Comparison of ENCODE assay signal across 14 cellular contexts in the genomic region with DNA sequence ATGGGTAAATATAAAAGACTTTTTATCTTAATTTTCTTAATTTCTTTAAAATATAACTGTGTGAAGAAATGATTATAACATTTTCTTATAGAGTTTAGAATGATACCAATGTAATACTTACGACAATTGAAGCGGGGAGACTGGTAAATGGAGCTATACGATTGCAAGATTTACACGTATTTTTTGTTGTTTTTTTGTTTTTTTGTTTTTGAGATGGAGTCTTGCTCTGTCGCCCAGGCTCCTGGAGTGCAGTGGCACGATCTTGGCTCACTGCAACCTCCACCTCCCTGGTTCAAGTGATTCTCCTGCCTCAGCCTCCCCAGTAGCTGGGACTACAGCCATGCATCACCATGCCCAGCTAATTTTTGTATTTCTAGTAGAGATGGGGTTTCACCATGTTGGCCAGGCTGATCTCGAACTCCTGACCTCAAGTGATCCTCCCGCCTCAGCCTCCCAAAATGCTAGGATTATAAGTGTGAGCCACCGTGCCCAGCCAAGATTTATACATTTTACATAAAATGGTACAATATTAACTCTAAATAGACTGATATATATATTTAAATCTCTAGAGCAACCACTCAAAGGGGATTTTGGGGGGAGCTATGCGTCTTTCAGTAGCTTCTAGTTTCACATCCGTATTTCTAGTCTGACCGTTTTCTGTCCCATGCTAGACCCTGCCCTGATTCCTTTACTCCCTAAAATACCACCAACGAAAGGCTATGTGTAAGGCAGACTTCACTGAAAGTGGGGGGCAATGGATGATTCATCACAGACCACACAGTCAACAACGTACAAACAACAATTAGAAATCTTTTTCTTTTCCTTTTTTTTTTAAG. TPM values are rescaled to one million over a fixed set of nuclear protein-coding genes. Genes with fewer than 3 reads are reported as not detected.
A peak's percentile ranks its signal among the peaks of the same experiment; 100 is the strongest.
DNase-seq lines count a peak whose midpoint lies in the region; ATAC-seq, FAIRE-seq and TF ChIP-seq lines count a peak whose summit lies in the region.
"Had no signal": no experiment of that assay in that cellular context is flagged by ENCODE, and none has a peak within 500 bp of the region (broad histone marks: within the 10 kb centered on the region; RNA-seq: fewer than 3 reads in every experiment).

No MANE protein-coding gene starts in this region.

- H3K4me1 Mint-ChIP-seq in MCF 10A (ENCODE audit: insufficient read depth, unreplicated experiment), result no peaks in the 10 kb centered on the region

- intact Hi-C loops in GM12878 (cut with micrococcal nuclease; ENCODE audit: unreplicated experiment), result loop anchor here (2.0 kb wide), 1 partner anchor 20 kb away; no protein-coding TSS in a partner anchor
- intact Hi-C loops in dorsolateral prefrontal cortex (cut with DNase I), result no loop called here
- intact Hi-C loops in MCF 10A (cut with micrococcal nuclease), result no loop called here

- TF ChIP-seq RAD21 in GM12878 (IDR thresholded peaks at IDR 0.05; ENCODE audit: insufficient read depth, low read depth, low read length), result no peak

- H3K27me3 ChIP-seq in GM12878 (replicated peaks in 1 of 2; ENCODE audit: control insufficient read depth in 2 of 2, insufficient read depth in 2 of 2, low read length in 1 of 2), result no peaks in the 10 kb centered on the region
- no peaks in the 10 kb centered on the region for H3K27me3 ChIP-seq in trophoblast cell (ENCODE audit: insufficient read depth, low read length)
- no peaks in the 10 kb centered on the region for H3K27me3 ChIP-seq in dorsolateral prefrontal cortex
- H3K27me3 ChIP-seq: adrenal gland had no signal

- WGBS in GM12878 (ENCODE audit: insufficient coverage, insufficient replicate concordance, low lambda C conversion rate, missing lambda C conversion rate), result 41% methylated on average over 14 of the region's 14 CpGs
- 100% methylated on average over 3 of the region's 14 CpGs for WGBS in trophoblast cell (ENCODE audit: extremely low coverage, insufficient coverage, insufficient read length)

- H3K4me3 Mint-ChIP-seq in MCF 10A (ENCODE audit: unreplicated experiment), result no peak overlapping the region
- H3K4me3 Mint-ChIP-seq: CD8-positive, alpha-beta T cell; T-cell had no signal

- H2BK12ac ChIP-seq in trophoblast cell (ENCODE audit: low read length), result no peak overlapping the region

- no peaks in the 10 kb centered on the region for H3K36me3 Mint-ChIP-seq in MCF 10A (ENCODE audit: insufficient read depth, unreplicated experiment)
- H3K36me3 Mint-ChIP-seq: CD8-positive, alpha-beta T cell; T-cell had no signal

- no peak overlapping the region for H2BK120ac ChIP-seq in trophoblast cell (ENCODE audit: insufficient read depth, low read length, poor library complexity)

- no peak overlapping the region for H3K9ac ChIP-seq in GM12878 (ENCODE audit: control insufficient read depth, insufficient read depth, low read length)
- H3K9ac ChIP-seq in trophoblast cell (ENCODE audit: low read length), result no peak overlapping the region

- H2BK5ac ChIP-seq in trophoblast cell (ENCODE audit: low read depth, low read length, poor library complexity), result no peak overlapping the region

- H3K36me3 ChIP-seq in GM12878 (ENCODE audit: control insufficient read depth in 2 of 2, insufficient read depth in 2 of 2, low read length in 1 of 2), result no peaks in the 10 kb centered on the region
- no peaks in the 10 kb centered on the region for H3K36me3 ChIP-seq in trophoblast cell (ENCODE audit: control insufficient read depth in 1 of 2, insufficient read depth in 2 of 2, low read length in 2 of 2)
- H3K36me3 ChIP-seq: adrenal gland had no signal

- in situ Hi-C loops in GM12878 (cut with MboI), result no loop called here

- no TSS peak for BruUV-seq in GM12878 (replicated peaks; lab: Mats Ljungman, UMichigan)
- no TSS peak for BruUV-seq in MCF 10A (replicated peaks; lab: Mats Ljungman, UMichigan)

- H4K8ac ChIP-seq in trophoblast cell (ENCODE audit: low read depth, low read length), result no peak overlapping the region

- no peak overlapping the region for H3K14ac ChIP-seq in trophoblast cell (ENCODE audit: low read length)

- no peak overlapping the region for H2AK5ac ChIP-seq in trophoblast cell (ENCODE audit: low read length)

- CTCF ChIA-PET in GM12878 (lab: Yijun Ruan, JAX), result interaction anchor here (0.9 to 3.6 kb wide), 12 partner anchors 14 to 369 kb away, joined by 3 to 20 read pairs (median 4); a partner anchor contains a TSS
- CTCF ChIA-PET in MCF 10A (lab: Yijun Ruan, JAX), result interaction anchor here (0.6 kb wide), 1 partner anchor 30 kb away, joined by 3 read pairs; no protein-coding TSS in a partner anchor

- SMC1A ChIA-PET in GM12878 (lab: Charles Lee; ENCODE audit: uncharacterized antibody, unreplicated experiment), result interaction anchor here (0.6 to 4.3 kb wide), 18 partner anchors 11 to 450 kb away, joined by 3 to 34 read pairs (median 5); a partner anchor contains a TSS

- no peaks in the 10 kb centered on the region for H3K79me1 ChIP-seq in trophoblast cell (ENCODE audit: low read length)

- H3K79me2 ChIP-seq in GM12878 (ENCODE audit: control insufficient read depth, insufficient read depth, low read length), result no peaks in the 10 kb centered on the region
- H3K79me2 ChIP-seq in trophoblast cell (ENCODE audit: control insufficient read depth, insufficient read depth, low read length, poor library complexity), result no peaks in the 10 kb centered on the region

- no peak overlapping the region for H4K91ac ChIP-seq in trophoblast cell (ENCODE audit: low read depth, low read length)

- H3K27ac ChIP-seq in GM12878 (ENCODE audit: control insufficient read depth, insufficient read depth), result peak overlapping the region; percentile 66
- H3K27ac ChIP-seq in trophoblast cell (ENCODE audit: low read depth, low read length), result no peak overlapping the region
- H3K27ac ChIP-seq in dorsolateral prefrontal cortex, result no peak overlapping the region
- H3K27ac ChIP-seq: adrenal gland had no signal

- no peak overlapping the region for H3K4me3 ChIP-seq in GM12878
- no peak overlapping the region for H3K4me3 ChIP-seq in trophoblast cell (ENCODE audit: low read depth, low read length)
- no peak overlapping the region for H3K4me3 ChIP-seq in dorsolateral prefrontal cortex
- H3K4me3 ChIP-seq: adrenal gland had no signal

- H3K27me3 Mint-ChIP-seq in MCF 10A (ENCODE audit: insufficient read depth, unreplicated experiment), result peaks cover 9% of the 10 kb centered on the region
- H3K27me3 Mint-ChIP-seq: T-cell had no signal

- no peak for TF ChIP-seq CTCF in GM12878 (IDR thresholded peaks at IDR 0.05 in 2 of 3, conservative IDR thresholded peaks at IDR 0.05 in 1 of 3; ENCODE audit: control insufficient read depth in 2 of 3, extremely low read depth in 1 of 3, insufficient read depth in 1 of 3, low read depth in 3 of 3, low read length in 3 of 3)
- no peak for TF ChIP-seq CTCF in dorsolateral prefrontal cortex (IDR thresholded peaks at IDR 0.05 in 54 of 56, conservative IDR thresholded peaks at IDR 0.05 in 2 of 56; ENCODE audit: low read depth in 1 of 56, partially characterized antibody in 56 of 56)
- no peak for TF ChIP-seq CTCF in MCF 10A (IDR thresholded peaks at IDR 0.05; ENCODE audit: unreplicated experiment)

- H3K4me1 ChIP-seq in GM12878 (ENCODE audit: control insufficient read depth, insufficient read depth, low read length) (peaks cover 28% of the 10 kb centered on the region), trophoblast cell (ENCODE audit: control insufficient read depth in 1 of 2, insufficient read depth in 2 of 2, low read length in 2 of 2) (no peaks in the 10 kb centered on the region)
- H3K4me1 ChIP-seq: adrenal gland had no signal

- H4K20me1 ChIP-seq in GM12878 (ENCODE audit: control insufficient read depth, insufficient read depth), result no peaks in the 10 kb centered on the region

- H3K4me2 ChIP-seq in GM12878 (ENCODE audit: control insufficient read depth, insufficient read depth) (peak overlapping the region; percentile 73), trophoblast cell (ENCODE audit: low read length) (no peak overlapping the region)

- peak; percentile 57 for FAIRE-seq in GM12878 (lab: Jason Lieb, UNC)

- TF ChIP-seq EP300 in GM12878 (IDR thresholded peaks at IDR 0.05; ENCODE audit: borderline replicate concordance in 1 of 2, control insufficient read depth in 1 of 2, low read depth in 2 of 2, low read length in 2 of 2), result peak; percentile 62 to 87; a peak in 3 of 4 replicates

- ATAC-seq in GM18868 (IDR thresholded peaks at IDR 0.05; ENCODE audit: unreplicated experiment), result peak; percentile 82
- peak; percentile 87 for ATAC-seq in GM21786 (IDR thresholded peaks at IDR 0.05; ENCODE audit: unreplicated experiment)
- peak; percentile 74 for ATAC-seq in HG03442 (IDR thresholded peaks at IDR 0.05; ENCODE audit: unreplicated experiment)
- ATAC-seq in GM12878, result peak; percentile 95
- no peak for ATAC-seq in HG03439 (IDR thresholded peaks at IDR 0.05; ENCODE audit: unreplicated experiment)
- ATAC-seq: CD8-positive, alpha-beta T cell; T-cell had no signal

- DNase-seq in GM12878 (ENCODE audit: low read depth, low spot score), result peak; percentile 75
- DNase-seq in trophoblast cell, result no peak
- DNase-seq in dorsolateral prefrontal cortex, result no peak
- DNase-seq in MCF 10A (ENCODE audit: unreplicated experiment), result no peak
- DNase-seq: adrenal gland; CD8-positive, alpha-beta T cell; effector CD4-positive, alpha-beta T cell; NCI-H748 treated with DMSO at 0.1 percent for 48 hours; stimulated activated CD4-positive, alpha-beta T cell treated with anti-CD3 and anti-CD28 coated beads, Interleukin-4, amount 100 ng/mL, for 24 hours; T-cell had no signal

- POLR2A ChIA-PET in GM12878 (lab: Charles Lee), result interaction anchor here (0.6 to 2.5 kb wide), 13 partner anchors 9 to 162 kb away, joined by 3 to 16 read pairs (median 4); a partner anchor contains a TSS
- POLR2A ChIA-PET in MCF 10A (lab: Yijun Ruan, JAX), result no interaction called here

- no peak overlapping the region for H3K23ac ChIP-seq in trophoblast cell (ENCODE audit: low read length)

- H2AFZ ChIP-seq in GM12878 (ENCODE audit: control insufficient read depth, low read depth, low read length) (peak overlapping the region; percentile 64), trophoblast cell (ENCODE audit: insufficient read depth, low read length, poor library complexity) (no peak overlapping the region)

- H3K9me3 ChIP-seq in GM12878 (replicated peaks; ENCODE audit: control insufficient read depth, insufficient read depth, low read length) (no peaks in the 10 kb centered on the region; the same call in 2 of the 3 replicates), trophoblast cell (ENCODE audit: insufficient read depth, low read depth, low read length) (peaks cover 2% of the 10 kb centered on the region)
- H3K9me3 ChIP-seq: adrenal gland had no signal

- H3K18ac ChIP-seq in trophoblast cell (ENCODE audit: low read length), result no peak overlapping the region

- RAD21 ChIA-PET in GM12878 (lab: Charles Lee; ENCODE audit: unreplicated experiment), result interaction anchor here (0.6 to 3.1 kb wide), 17 partner anchors 8 to 265 kb away, joined by 3 to 34 read pairs (median 7); a partner anchor contains a TSS

- H3K27ac Mint-ChIP-seq in MCF 10A (ENCODE audit: low read depth, unreplicated experiment), result no peak overlapping the region
- H3K27ac Mint-ChIP-seq: CD8-positive, alpha-beta T cell; T-cell had no signal

- H3K4ac ChIP-seq in trophoblast cell (ENCODE audit: low read depth, low read length), result no peak overlapping the region

- TF ChIP-seq POLR2A in GM12878 (IDR thresholded peaks at IDR 0.05; ENCODE audit: low read depth, low read length), result no peak

- no peak overlapping the region for H4K12ac ChIP-seq in trophoblast cell (ENCODE audit: low read depth, low read length)

- no peaks in the 10 kb centered on the region for H3K9me3 Mint-ChIP-seq in MCF 10A (ENCODE audit: unreplicated experiment)
- H3K9me3 Mint-ChIP-seq: CD8-positive, alpha-beta T cell; T-cell had no signal

RNA-seq across cellular contexts. Expression of a gene that starts 28.2 kb away (rescaled TPM):
- total RNA-seq in GM12878 (2013; cell fraction: nucleolus; rRNA removed), result 122 and 131 TPM in 2 replicates
- 16.9 and 20.1 TPM in 2 replicates for total RNA-seq in GM12878 (2014; rRNA removed)
- total RNA-seq in GM12878 (2014; rRNA removed; fragmentation: Illumina TruSeq; extraction: Trizol), result 16.3 and 17.3 TPM in 2 replicates
- 25.1 and 26.6 TPM in 2 replicates for total RNA-seq in GM12878 (2021)
- 7.6 TPM for polyA plus RNA-seq in GM12878 (2011; ENCODE audit: low read depth)
- 18.0 and 21.0 TPM in 2 replicates for polyA plus RNA-seq in GM12878 (2011; rRNA removed)
- polyA plus RNA-seq in GM12878 (2011; cell fraction: cytosol; rRNA removed), result 11.5 and 13.3 TPM in 2 replicates
- polyA plus RNA-seq in GM12878 (2011; cell fraction: nucleus; rRNA removed), result 67.9 and 71.7 TPM in 2 replicates
- polyA plus RNA-seq in GM12878 (2012), result 9.9 and 10.7 TPM in 2 replicates
- polyA plus RNA-seq in GM12878 (2014; fragmentation: Illumina TruSeq; extraction: Trizol), result 13.3 and 13.5 TPM in 2 replicates
- 1 to 10 TPM; 5.2 to 7.8 TPM for polyA plus RNA-seq in GM12878 (2014; fragmentation: Nextera tagmentation; extraction: Ambion mirVana)
- 20.6 and 27.5 TPM in 2 replicates for polyA plus RNA-seq in GM12878 (2014; rRNA removed)
- polyA plus RNA-seq in GM12878 (2016; fragmentation: Nextera tagmentation; extraction: Ambion mirVana), result 10 to 100 TPM; 13.8 to 14.9 TPM
- polyA minus RNA-seq in GM12878 (2011; rRNA and poly(A)+ RNA removed), result 19.6 and 28.7 TPM in 2 replicates
- polyA minus RNA-seq in GM12878 (2011; cell fraction: cytosol; rRNA and poly(A)+ RNA removed), result 7.0 and 7.4 TPM in 2 replicates
- 31.8 and 58.4 TPM in 2 replicates for polyA minus RNA-seq in GM12878 (2011; cell fraction: nucleus; rRNA and poly(A)+ RNA removed)
- polyA plus RNA-seq in trophoblast cell (2013), result 22.2 and 23.6 TPM in 2 replicates
- total RNA-seq in dorsolateral prefrontal cortex, result 10 to 100 TPM; 32.3 to 74.5 (median 53.4) TPM
- total RNA-seq in MCF 10A (2022), result 26.4 and 28.7 TPM in 2 replicates
